25 cellular contexts compared by ENCODE assay signal in the genomic region with DNA sequence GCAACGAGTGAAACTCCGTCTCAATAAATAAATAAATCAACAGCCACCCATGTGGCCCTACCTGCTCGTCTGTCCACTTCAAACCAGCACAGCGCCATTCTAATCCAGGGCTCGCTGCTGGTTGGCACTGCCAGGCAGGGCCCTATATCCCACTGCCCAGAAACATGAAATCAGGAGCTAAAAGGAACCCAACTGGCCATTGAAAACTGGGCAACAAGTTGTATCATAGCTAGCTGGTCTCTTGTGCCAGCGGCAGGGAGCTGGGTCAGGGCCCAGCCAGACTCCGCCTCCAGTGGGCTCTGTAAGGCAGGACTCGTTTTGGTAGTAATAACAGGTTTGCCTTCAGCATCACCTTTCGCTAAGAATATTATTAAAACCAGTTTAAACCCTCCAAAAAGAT. TPM values are rescaled to one million over a fixed set of nuclear protein-coding genes. Genes with fewer than 3 reads are reported as not detected.
A peak's percentile ranks its signal among the peaks of the same experiment; 100 is the strongest.
DNase-seq lines count a peak whose midpoint lies in the region; ATAC-seq, FAIRE-seq and TF ChIP-seq lines count a peak whose summit lies in the region.
"Had no signal": no experiment of that assay in that cellular context is flagged by ENCODE, and none has a peak within 500 bp of the region (broad histone marks: within the 10 kb centered on the region; RNA-seq: fewer than 3 reads in every experiment).

No MANE protein-coding gene starts in this region.

- no peak overlapping the region for H3K9ac ChIP-seq in H1 (replicated peaks in 1 of 4; ENCODE audit: extremely low read depth in 1 of 4, low read depth in 3 of 4, low read length in 3 of 4)
- H3K9ac ChIP-seq: BLaER1 treated with 17β-estradiol and CSF1 and Interleukin-3, amounts not matched to agents 10 nM and 100 nM; KMS-11 had no signal

- DNase-seq in activated CD8-positive, alpha-beta memory T cell treated with anti-CD3 and anti-CD28 coated beads, Interleukin-2, amount 50 U/mL, for 48 hours, result peak; percentile 13
- DNase-seq in activated CD8-positive, alpha-beta memory T cell treated with anti-CD3 and anti-CD28 coated beads, Interleukin-2, amount 10 ng/mL, durations not matched to agents 7 days and 5 days, result no peak
- DNase-seq in H1 (ENCODE audit: low read depth in 1 of 2, low spot score in 2 of 2) (peak in 1 of 2 experiments; percentile 42), midbrain (lab: John Stamatoyannopoulos, UW) (peak; percentile 11), type B pancreatic cell (ENCODE audit: extremely low spot score, unreplicated experiment) (peak; percentile 32), left colon (no peak), NCI-H2171 (lab: John Stamatoyannopoulos, UW) (no peak)
- DNase-seq: CD4-positive, alpha-beta T cell; GM23248; HFFc6; MM.1S; NCI-H2029 treated with DMSO at 0.1 percent for 48 hours; NCI-H345; NCI-H510A treated with DMSO at 0.1 percent for 48 hours; NK-92 treated with Interleukin-12 subunit alpha and Interleukin-12 subunit beta, amount 100 ng/mL, for 24 hours; PC-3 had no signal

- H4K5ac ChIP-seq in H1 (ENCODE audit: insufficient read length, low read depth, low read length), result no peak overlapping the region

- H3K23me2 ChIP-seq in H1 (ENCODE audit: low read depth, low read length), result no peaks in the 10 kb centered on the region; the same call in 1 of the 2 replicates

- no peak overlapping the region for H2BK15ac ChIP-seq in H1 (ENCODE audit: low read length)

- no peak overlapping the region for H3K4me2 ChIP-seq in H1 (ENCODE audit: insufficient read depth in 1 of 2, low read depth in 2 of 2, low read length in 2 of 2)
- H3K4me2 ChIP-seq: BLaER1 treated with 17β-estradiol and CSF1 and Interleukin-3, amounts not matched to agents 10 nM and 100 nM; KMS-11 had no signal

- WGBS in H1 (ENCODE audit: extremely low coverage in 1 of 2, insufficient coverage in 1 of 2, insufficient read length in 1 of 2, insufficient replicate concordance in 2 of 2, low coverage in 1 of 2, low lambda C conversion rate in 2 of 2, missing lambda C conversion rate in 1 of 2), 2 experiments, result 94% methylated on average over 9 of the region's 9 CpGs; no CpG with 5 or more reads in 1 of the 2 experiments

- no peak overlapping the region for H2BK120ac ChIP-seq in H1 (replicated peaks; ENCODE audit: low read depth, low read length)

- H3K4me1 ChIP-seq in H1 (replicated peaks in 1 of 4; ENCODE audit: control insufficient read depth in 3 of 4, insufficient read depth in 4 of 4, low read length in 3 of 4), result no peaks in the 10 kb centered on the region; a peak in 3 of 7 replicates
- H3K4me1 ChIP-seq: HAP-1, SJSA1 had no signal

- H4K20me1 ChIP-seq in H1 (replicated peaks in 1 of 2; ENCODE audit: control insufficient read depth in 1 of 2, insufficient read depth in 2 of 2, low read length in 2 of 2), result no peaks in the 10 kb centered on the region
- H4K20me1 ChIP-seq: BLaER1 treated with 17β-estradiol and CSF1 and Interleukin-3, amounts not matched to agents 10 nM and 100 nM had no signal

- no peak overlapping the region for H3K27ac ChIP-seq in H1 (ENCODE audit: low read depth, low read length)
- H3K27ac ChIP-seq: BLaER1 treated with 17β-estradiol and CSF1 and Interleukin-3, amounts not matched to agents 10 nM and 100 nM; GM23248; HL-60; KMS-11; SJSA1 had no signal

- no peaks in the 10 kb centered on the region; a peak in 1 of 7 replicates for H3K27me3 ChIP-seq in H1 (replicated peaks in 1 of 4; ENCODE audit: control insufficient read depth in 3 of 4, extremely low read depth in 1 of 4, insufficient read depth in 3 of 4, low read length in 3 of 4)
- H3K27me3 ChIP-seq: BLaER1 treated with 17β-estradiol and CSF1 and Interleukin-3, amounts not matched to agents 10 nM and 100 nM; SJSA1 had no signal

- H2AK5ac ChIP-seq in H1 (ENCODE audit: low read depth, low read length), result no peak overlapping the region

- H3K4ac ChIP-seq in H1 (replicated peaks; ENCODE audit: insufficient read length, low read depth, low read length), result no peak overlapping the region

- H2BK20ac ChIP-seq in H1 (ENCODE audit: low read length), result no peak overlapping the region

- 0 out of 2 replicates have a peak overlapping the region, but pooled peaks have one; percentile 2 for H2BK5ac ChIP-seq in H1 (ENCODE audit: low read depth, low read length)

- ATAC-seq in activated CD8-positive, alpha-beta memory T cell treated with anti-CD3 and anti-CD28 coated beads, Interleukin-2, amount 10 ng/mL, durations not matched to agents 7 days and 5 days, result no peak
- no peak for ATAC-seq in left colon
- no peak for ATAC-seq in HG02588 (IDR thresholded peaks at IDR 0.05; ENCODE audit: unreplicated experiment)
- ATAC-seq: PC-3 had no signal

- TF ChIP-seq CTCF in H1 (IDR thresholded peaks at IDR 0.05; ENCODE audit: control extremely low read depth in 1 of 3, insufficient read depth in 1 of 3, low read depth in 1 of 3, low read length in 3 of 3), result no peak
- TF ChIP-seq CTCF in type B pancreatic cell (conservative IDR thresholded peaks at IDR 0.05), result no peak

- TF ChIP-seq EP300 in H1 (IDR thresholded peaks at IDR 0.05; ENCODE audit: borderline replicate concordance in 1 of 2, low read depth in 2 of 2, low read length in 2 of 2), result no peak

- no peak overlapping the region for H4K91ac ChIP-seq in H1 (replicated peaks; ENCODE audit: insufficient read length, low read length)

- H3K4me3 Mint-ChIP-seq in activated CD8-positive, alpha-beta memory T cell treated with anti-CD3 and anti-CD28 coated beads, Interleukin-2, amount 10 ng/mL, durations not matched to agents 7 days and 5 days, result no peak overlapping the region
- H3K4me3 Mint-ChIP-seq in type B pancreatic cell, result no peak overlapping the region
- H3K4me3 Mint-ChIP-seq: CD4-positive, alpha-beta T cell; IgD-negative memory B cell had no signal

- no peak for TF ChIP-seq RAD21 in H1 (IDR thresholded peaks at IDR 0.05 in 1 of 2, conservative IDR thresholded peaks at IDR 0.05 in 1 of 2; ENCODE audit: low read depth in 2 of 2, low read length in 2 of 2)

- H3K23ac ChIP-seq in H1 (ENCODE audit: insufficient read length), result no peak overlapping the region

- no peak overlapping the region for H4K8ac ChIP-seq in H1 (ENCODE audit: extremely low read depth, insufficient read depth, low read length)

- H3K18ac ChIP-seq in H1 (ENCODE audit: extremely low read depth, low read length), result no peak overlapping the region

- H3K27me3 Mint-ChIP-seq in activated CD8-positive, alpha-beta memory T cell treated with anti-CD3 and anti-CD28 coated beads, Interleukin-2, amount 10 ng/mL, durations not matched to agents 7 days and 5 days, result no peaks in the 10 kb centered on the region
- H3K27me3 Mint-ChIP-seq in type B pancreatic cell, result no peaks in the 10 kb centered on the region
- H3K27me3 Mint-ChIP-seq: CD4-positive, alpha-beta T cell; IgD-negative memory B cell had no signal

- no peaks in the 10 kb centered on the region for H3K79me2 ChIP-seq in H1 (ENCODE audit: control insufficient read depth in 1 of 2, insufficient read depth in 2 of 2, low read length in 2 of 2)

- H3K9me3 Mint-ChIP-seq in activated CD8-positive, alpha-beta memory T cell treated with anti-CD3 and anti-CD28 coated beads, Interleukin-2, amount 10 ng/mL, durations not matched to agents 7 days and 5 days (ENCODE audit: low read depth), result no peaks in the 10 kb centered on the region
- H3K9me3 Mint-ChIP-seq in type B pancreatic cell, result no peaks in the 10 kb centered on the region
- H3K9me3 Mint-ChIP-seq: CD4-positive, alpha-beta T cell; HFFc6; IgD-negative memory B cell had no signal

- no peak overlapping the region for H2BK12ac ChIP-seq in H1 (ENCODE audit: low read depth, low read length)

- no peaks in the 10 kb centered on the region for H3K4me1 Mint-ChIP-seq in activated CD8-positive, alpha-beta memory T cell treated with anti-CD3 and anti-CD28 coated beads, Interleukin-2, amount 10 ng/mL, durations not matched to agents 7 days and 5 days
- peaks cover 5% of the 10 kb centered on the region for H3K4me1 Mint-ChIP-seq in type B pancreatic cell (ENCODE audit: unreplicated experiment)

- H3K14ac ChIP-seq in H1 (ENCODE audit: insufficient read length), result no peak overlapping the region

- H3K79me1 ChIP-seq in H1 (ENCODE audit: low read depth, low read length), result no peaks in the 10 kb centered on the region

- no peaks in the 10 kb centered on the region for H3K36me3 Mint-ChIP-seq in activated CD8-positive, alpha-beta memory T cell treated with anti-CD3 and anti-CD28 coated beads, Interleukin-2, amount 10 ng/mL, durations not matched to agents 7 days and 5 days
- no peaks in the 10 kb centered on the region for H3K36me3 Mint-ChIP-seq in type B pancreatic cell

- no peak overlapping the region for H3K27ac Mint-ChIP-seq in activated CD8-positive, alpha-beta memory T cell treated with anti-CD3 and anti-CD28 coated beads, Interleukin-2, amount 10 ng/mL, durations not matched to agents 7 days and 5 days
- H3K27ac Mint-ChIP-seq in type B pancreatic cell, result no peak overlapping the region
- H3K27ac Mint-ChIP-seq: CD4-positive, alpha-beta T cell; HFFc6; IgD-negative memory B cell had no signal

- no peak overlapping the region for H3K56ac ChIP-seq in H1 (replicated peaks; ENCODE audit: insufficient read length, low read depth, low read length)

- no peak for TF ChIP-seq POLR2A in H1 (IDR thresholded peaks at IDR 0.05; ENCODE audit: control extremely low read depth in 1 of 2, low read depth in 2 of 2, low read length in 2 of 2)

- H2AFZ ChIP-seq in H1 (ENCODE audit: low read length), result no peak overlapping the region

- no peak for FAIRE-seq in H1 (lab: Jason Lieb, UNC)
- FAIRE-seq: A204.1, D721Med had no signal

- H3K4me3 ChIP-seq in H1 (ENCODE audit: extremely low read depth in 1 of 4, insufficient read depth in 2 of 4, low read depth in 3 of 4, low read length in 4 of 4), result no peak overlapping the region
- H3K4me3 ChIP-seq: BLaER1 treated with 17β-estradiol and CSF1 and Interleukin-3, amounts not matched to agents 10 nM and 100 nM; HAP-1; SJSA1 had no signal

- no peaks in the 10 kb centered on the region for H3K9me3 ChIP-seq in H1 (ENCODE audit: insufficient read depth in 2 of 2, low read depth in 1 of 2, low read length in 1 of 2)
- H3K9me3 ChIP-seq: BLaER1 treated with 17β-estradiol and CSF1 and Interleukin-3, amounts not matched to agents 10 nM and 100 nM; HAP-1; SJSA1 had no signal

- CTCF ChIA-PET in activated CD8-positive, alpha-beta memory T cell treated with anti-CD3 and anti-CD28 coated beads, Interleukin-2, amount 10 ng/mL, durations not matched to agents 7 days and 5 days (lab: Charles Lee), result interaction anchor here (1.3 kb wide), 1 partner anchor 23 kb away, joined by 3 read pairs; no protein-coding TSS in a partner anchor
- CTCF ChIA-PET in H1 (lab: Charles Lee; ENCODE audit: partially characterized antibody), result interaction anchor here (0.7 to 1.2 kb wide), 4 partner anchors 10 to 934 kb away, joined by 3 to 4 read pairs (median 3); no protein-coding TSS in a partner anchor

- H3K36me3 ChIP-seq in H1 (ENCODE audit: control insufficient read depth in 2 of 4, insufficient read depth in 4 of 4, low read length in 3 of 4), result no peaks in the 10 kb centered on the region; a peak in 1 of 8 replicates
- H3K36me3 ChIP-seq: BLaER1 treated with 17β-estradiol and CSF1 and Interleukin-3, amounts not matched to agents 10 nM and 100 nM; HAP-1; SJSA1 had no signal

- POLR2A ChIA-PET in H1 (lab: Charles Lee; ENCODE audit: partially characterized antibody), result no interaction called here

- intact Hi-C loops in left colon (cut with DNase I, micrococcal nuclease), result no loop called here

RNA-seq across cellular contexts. Expression of a gene that starts 39.3 kb away (rescaled TPM):
- total RNA-seq in activated CD8-positive, alpha-beta memory T cell treated with anti-CD3 and anti-CD28 coated beads, Interleukin-2, amount 10 ng/mL, durations not matched to agents 7 days and 5 days, result 1 to 10 TPM; 5.0 to 5.3 TPM
- total RNA-seq in H1 (2021; fragmentation: NEBNext Ultra II Directional; extraction: Animal tissue kit (Norgen Biotek cat#: 25700)), result 0.77 and 1.5 TPM in 2 replicates
- 1.1 TPM in 2 replicates for polyA plus RNA-seq in H1 (2011; rRNA removed)
- polyA plus RNA-seq in H1 (2011; cell fraction: cytosol; rRNA removed), result 0.89 TPM
- 0.63 TPM for polyA plus RNA-seq in H1 (2011; cell fraction: nucleus; rRNA removed)
- polyA plus RNA-seq in H1 (2012, experiment 1 of 2), result 1.1 to 2.6 TPM (median 1.7 TPM) in 4 replicates
- polyA plus RNA-seq in H1 (2012, experiment 2 of 2), result 2.7 TPM
- polyA plus RNA-seq in H1 (2013, experiment 1 of 2), result 1.1 TPM
- polyA plus RNA-seq in H1 (2013, experiment 2 of 2), result 1.1 TPM
- polyA minus RNA-seq in H1 (2011; rRNA and poly(A)+ RNA removed), result 0.35 and 1.00 TPM in 2 replicates
- not detected for polyA minus RNA-seq in H1 (2011; cell fraction: cytosol; rRNA and poly(A)+ RNA removed)
- polyA minus RNA-seq in H1 (2011; cell fraction: nucleus; rRNA and poly(A)+ RNA removed), result 1.00 TPM
- total RNA-seq in type B pancreatic cell (ENCODE audit: low replicate concordance) (5.9 and 7.2 TPM in 2 replicates), left colon (1 to 10 TPM; 8.3 to 9.8 TPM)

Comparison
In these comparisons a context has a peak if more than half of its experiments do, and no peak if none do; other contexts are left out.
1. DNase-seq: peak in activated CD8-positive, alpha-beta memory T cell treated with anti-CD3 and anti-CD28 coated beads, Interleukin-2, amount 50 U/mL, for 48 hours (single experiment), midbrain (single experiment) and type B pancreatic cell (single experiment); none in activated CD8-positive, alpha-beta memory T cell treated with anti-CD3 and anti-CD28 coated beads, Interleukin-2, amount 10 ng/mL, durations not matched to agents 7 days and 5 days (single experiment), left colon (0 of 2) and NCI-H2171 (single experiment).